8 cellular contexts compared by ENCODE assay signal in genomic region chr17:64148017-64148631, GRCh38. TPM values are rescaled to one million over a fixed set of nuclear protein-coding genes. Genes with fewer than 3 reads are reported as not detected.
DNase-seq lines count a peak whose midpoint lies in the region; ATAC-seq, FAIRE-seq and TF ChIP-seq lines count a peak whose summit lies in the region.

No MANE protein-coding gene starts in this region.

- H4K8ac ChIP-seq in H1 (ENCODE audit: extremely low read depth, insufficient read depth, low read length) = no peak overlapping the region

- H2AK5ac ChIP-seq in H1 (ENCODE audit: low read depth, low read length) = no peak overlapping the region

- ATAC-seq in GM19328 (IDR thresholded peaks at IDR 0.05; ENCODE audit: unreplicated experiment) = no peak

- DNase-seq in activated CD4-positive, alpha-beta T cell treated with anti-CD3 and anti-CD28 coated beads, Interleukin-2, amount 10 ng/mL, durations not matched to agents 24 days and 14 days = no peak
- no peak for DNase-seq in activated CD4-positive, alpha-beta T cell treated with anti-CD3 and anti-CD28 coated beads, Interleukin-2, amount 50 U/mL, for 48 hours
- DNase-seq in NCI-H82 (lab: John Stamatoyannopoulos, UW) (peak; percentile 96), H1 (ENCODE audit: low read depth in 1 of 2, low spot score in 2 of 2) (no peak), sigmoid colon (no peak), NK-92 (lab: John Stamatoyannopoulos, UW; ENCODE audit: unreplicated experiment) (no peak), retina (no peak)

- H2BK20ac ChIP-seq in H1 (ENCODE audit: low read length) = no peak overlapping the region

- H3K4me2 ChIP-seq in H1 (ENCODE audit: insufficient read depth in 1 of 2, low read depth in 2 of 2, low read length in 2 of 2) = peak overlapping the region in 1 of 2 experiments; percentile 91; a peak in 1 of 4 replicates

- TF ChIP-seq CTCF in H1 (IDR thresholded peaks at IDR 0.05; ENCODE audit: control extremely low read depth in 1 of 3, insufficient read depth in 1 of 3, low read depth in 1 of 3, low read length in 3 of 3) = no peak
- TF ChIP-seq CTCF in sigmoid colon (IDR thresholded peaks at IDR 0.05) = no peak

- H3K36me3 Mint-ChIP-seq in activated CD4-positive, alpha-beta T cell treated with anti-CD3 and anti-CD28 coated beads, Interleukin-2, amount 10 ng/mL, durations not matched to agents 24 days and 14 days (ENCODE audit: low read depth) = peaks cover 33% of the 10 kb centered on the region

- no peak overlapping the region for H4K91ac ChIP-seq in H1 (replicated peaks; ENCODE audit: insufficient read length, low read length)

- no peak for FAIRE-seq in H1 (lab: Jason Lieb, UNC)

- H3K9me3 ChIP-seq in H1 (ENCODE audit: insufficient read depth in 2 of 2, low read depth in 1 of 2, low read length in 1 of 2) (no peaks in the 10 kb centered on the region), sigmoid colon (no peaks in the 10 kb centered on the region)

- peak overlapping the region; percentile 51 for H3K27ac Mint-ChIP-seq in activated CD4-positive, alpha-beta T cell treated with anti-CD3 and anti-CD28 coated beads, Interleukin-2, amount 10 ng/mL, durations not matched to agents 24 days and 14 days

- H3K9me3 Mint-ChIP-seq in activated CD4-positive, alpha-beta T cell treated with anti-CD3 and anti-CD28 coated beads, Interleukin-2, amount 10 ng/mL, durations not matched to agents 24 days and 14 days = no peaks in the 10 kb centered on the region

- intact Hi-C loops in activated CD4-positive, alpha-beta T cell treated with anti-CD3 and anti-CD28 coated beads, Interleukin-2, amount 10 ng/mL, durations not matched to agents 24 days and 14 days (cut with micrococcal nuclease) = loop anchor here (5.0 kb wide), 3 partner anchors 69 to 359 kb away; partner anchors contain the start of genes CEP95, DDX5 and SMARCD2
- intact Hi-C loops in sigmoid colon (cut with DNase I) = loop anchor here (5.0 to 10.0 kb wide), 2 partner anchors 134 to 357 kb away; partner anchors contain the start of genes CEP95 and DDX5

- TF ChIP-seq POLR2A in H1 (IDR thresholded peaks at IDR 0.05; ENCODE audit: control extremely low read depth in 1 of 2, low read depth in 2 of 2, low read length in 2 of 2) (no peak; a peak in 1 of 3 replicates), sigmoid colon (IDR thresholded peaks at IDR 0.05) (no peak)

- no peak overlapping the region; a peak in 1 of 7 replicates for H3K9ac ChIP-seq in H1 (replicated peaks in 1 of 4; ENCODE audit: extremely low read depth in 1 of 4, low read depth in 3 of 4, low read length in 3 of 4)

- CTCF ChIA-PET in H1 (lab: Charles Lee; ENCODE audit: partially characterized antibody) = interaction anchor here (0.8 to 2.5 kb wide), 10 partner anchors 11 to 229 kb away, joined by 3 to 13 read pairs (median 4); partner anchors contain the start of gene GH1

- POLR2A ChIA-PET in H1 (lab: Charles Lee; ENCODE audit: partially characterized antibody) = interaction anchor here (0.6 to 7.3 kb wide), 35 partner anchors 9 to 357 kb away, joined by 3 to 193 read pairs (median 4); partner anchors contain the start of genes ERN1, GH1, ICAM2 and TEX2

- no peak overlapping the region for H2AFZ ChIP-seq in H1 (ENCODE audit: low read length)

- H2BK12ac ChIP-seq in H1 (ENCODE audit: low read depth, low read length) = no peak overlapping the region

- no peak overlapping the region for H3K23ac ChIP-seq in H1 (ENCODE audit: insufficient read length)

- H3K79me2 ChIP-seq in H1 (ENCODE audit: control insufficient read depth in 1 of 2, insufficient read depth in 2 of 2, low read length in 2 of 2) = peaks cover 0 to 10% of the 10 kb centered on the region in 2 experiments; a peak in 1 of 4 replicates

- H2BK15ac ChIP-seq in H1 (ENCODE audit: low read length) = no peak overlapping the region

- H2BK120ac ChIP-seq in H1 (replicated peaks; ENCODE audit: low read depth, low read length) = no peak overlapping the region

- no peak overlapping the region; the same call in 1 of the 2 replicates for H3K27ac ChIP-seq in H1 (ENCODE audit: low read depth, low read length)
- H3K27ac ChIP-seq in sigmoid colon = peak overlapping the region; percentile 14 to 96 (median 62)

- H3K36me3 ChIP-seq in H1 (ENCODE audit: control insufficient read depth in 2 of 4, insufficient read depth in 4 of 4, low read length in 3 of 4) (peaks cover 0 to 21% (median 4%) of the 10 kb centered on the region in 4 experiments; a peak in 6 of 8 replicates), sigmoid colon (peaks cover 0 to 39% (median 8%) of the 10 kb centered on the region in 4 donors)

- H4K5ac ChIP-seq in H1 (ENCODE audit: insufficient read length, low read depth, low read length) = no peak overlapping the region

- no peak overlapping the region for H3K4me3 ChIP-seq in H1 (ENCODE audit: extremely low read depth in 1 of 4, insufficient read depth in 2 of 4, low read depth in 3 of 4, low read length in 4 of 4)
- H3K4me3 ChIP-seq in sigmoid colon = no peak overlapping the region

- H3K4me1 ChIP-seq in H1 (replicated peaks in 1 of 4; ENCODE audit: control insufficient read depth in 3 of 4, insufficient read depth in 4 of 4, low read length in 3 of 4) (peaks cover 0 to 9% (median 3%) of the 10 kb centered on the region in 4 experiments; a peak in 5 of 7 replicates), sigmoid colon (peaks cover 0 to 26% (median 18%) of the 10 kb centered on the region in 4 donors)

- peaks cover 6% of the 10 kb centered on the region for H3K23me2 ChIP-seq in H1 (ENCODE audit: low read depth, low read length)

- H3K4ac ChIP-seq in H1 (replicated peaks; ENCODE audit: insufficient read length, low read depth, low read length) = no peak overlapping the region

- TF ChIP-seq EP300 in H1 (IDR thresholded peaks at IDR 0.05; ENCODE audit: borderline replicate concordance in 1 of 2, low read depth in 2 of 2, low read length in 2 of 2) (no peak), sigmoid colon (IDR thresholded peaks at IDR 0.05) (no peak)

- peaks cover 0 to 4% of the 10 kb centered on the region in 2 experiments for H4K20me1 ChIP-seq in H1 (replicated peaks in 1 of 2; ENCODE audit: control insufficient read depth in 1 of 2, insufficient read depth in 2 of 2, low read length in 2 of 2)

- 79% methylated on average over 8 of the region's 8 CpGs; no CpG with 5 or more reads in 1 of the 2 experiments for WGBS in H1 (ENCODE audit: extremely low coverage in 1 of 2, insufficient coverage in 1 of 2, insufficient read length in 1 of 2, insufficient replicate concordance in 2 of 2, low coverage in 1 of 2, low lambda C conversion rate in 2 of 2, missing lambda C conversion rate in 1 of 2), 2 experiments
- 74 to 78% methylated on average over 8 of the region's 8 CpGs for WGBS in sigmoid colon, 2 donors

- no peak for TF ChIP-seq RAD21 in H1 (IDR thresholded peaks at IDR 0.05 in 1 of 2, conservative IDR thresholded peaks at IDR 0.05 in 1 of 2; ENCODE audit: low read depth in 2 of 2, low read length in 2 of 2)

- H3K56ac ChIP-seq in H1 (replicated peaks; ENCODE audit: insufficient read length, low read depth, low read length) = no peak overlapping the region

- H3K4me3 Mint-ChIP-seq in activated CD4-positive, alpha-beta T cell treated with anti-CD3 and anti-CD28 coated beads, Interleukin-2, amount 10 ng/mL, durations not matched to agents 24 days and 14 days = peak overlapping the region; percentile 41

- no peaks in the 10 kb centered on the region for H3K27me3 Mint-ChIP-seq in activated CD4-positive, alpha-beta T cell treated with anti-CD3 and anti-CD28 coated beads, Interleukin-2, amount 10 ng/mL, durations not matched to agents 24 days and 14 days

- no peak overlapping the region for H2BK5ac ChIP-seq in H1 (ENCODE audit: low read depth, low read length)

- H3K14ac ChIP-seq in H1 (ENCODE audit: insufficient read length) = no peak overlapping the region

- no peak overlapping the region for H3K18ac ChIP-seq in H1 (ENCODE audit: extremely low read depth, low read length)

- H3K27me3 ChIP-seq in H1 (replicated peaks in 1 of 4; ENCODE audit: control insufficient read depth in 3 of 4, extremely low read depth in 1 of 4, insufficient read depth in 3 of 4, low read length in 3 of 4) (no peaks in the 10 kb centered on the region), sigmoid colon (no peaks in the 10 kb centered on the region)

- H3K4me1 Mint-ChIP-seq in activated CD4-positive, alpha-beta T cell treated with anti-CD3 and anti-CD28 coated beads, Interleukin-2, amount 10 ng/mL, durations not matched to agents 24 days and 14 days = peaks cover 25% of the 10 kb centered on the region

- H3K79me1 ChIP-seq in H1 (ENCODE audit: low read depth, low read length) = no peaks in the 10 kb centered on the region

TF ChIP-seq in H1, 55 proteins besides CTCF, POLR2A, EP300 and RAD21:
- TF ChIP-seq SIRT6 (IDR thresholded peaks at IDR 0.05; ENCODE audit: low read length) (no peak), EGR1 (IDR thresholded peaks at IDR 0.05; ENCODE audit: borderline replicate concordance, low read depth, low read length) (no peak), POLR2AphosphoS5 (IDR thresholded peaks at IDR 0.05; ENCODE audit: low read depth, low read length) (peak; percentile 79; the same call in 1 of the 2 replicates)

RNA-seq across cellular contexts. Expression of gene ERN1, which starts 18.2 kb away (rescaled TPM):
- total RNA-seq in activated CD4-positive, alpha-beta T cell treated with anti-CD3 and anti-CD28 coated beads, Interleukin-2, amount 10 ng/mL, durations not matched to agents 24 days and 14 days = 41.3 and 52.1 TPM in 2 replicates
- 3.9 and 5.7 TPM in 2 replicates for total RNA-seq in H1 (2021; fragmentation: NEBNext Ultra II Directional; extraction: Animal tissue kit (Norgen Biotek cat#: 25700))
- 1.8 and 2.1 TPM in 2 replicates for polyA plus RNA-seq in H1 (2011; rRNA removed)
- 2.2 TPM for polyA plus RNA-seq in H1 (2011; cell fraction: cytosol; rRNA removed)
- 2.2 TPM for polyA plus RNA-seq in H1 (2011; cell fraction: nucleus; rRNA removed)
- polyA plus RNA-seq in H1 (2012, experiment 1 of 2) = 1.7 to 2.5 TPM (median 2.0 TPM) in 4 replicates
- 0.98 TPM for polyA plus RNA-seq in H1 (2012, experiment 2 of 2)
- 2.9 TPM for polyA plus RNA-seq in H1 (2013, experiment 1 of 2)
- polyA plus RNA-seq in H1 (2013, experiment 2 of 2) = 3.4 TPM
- polyA minus RNA-seq in H1 (2011; rRNA and poly(A)+ RNA removed) = 4.3 and 5.5 TPM in 2 replicates
- 2.8 TPM for polyA minus RNA-seq in H1 (2011; cell fraction: cytosol; rRNA and poly(A)+ RNA removed)
- 9.1 TPM for polyA minus RNA-seq in H1 (2011; cell fraction: nucleus; rRNA and poly(A)+ RNA removed)
- total RNA-seq in sigmoid colon = 1 to 10 TPM; 7.1 to 9.4 (median 8.2) TPM
- 1 to 10 TPM; 1.2 to 8.3 (median 1.6) TPM for polyA plus RNA-seq in sigmoid colon
